In genomic region chr5:151081426-151082273, GRCh38 we compare ENCODE assay signal across 8 cellular contexts. TPM values are rescaled to one million over a fixed set of nuclear protein-coding genes. Genes with fewer than 3 reads are reported as not detected.
DNase-seq lines count a peak whose midpoint lies in the region; ATAC-seq and TF ChIP-seq lines count a peak whose summit lies in the region.

No MANE protein-coding gene starts in this region.

- peak overlapping the region; percentile 77 for H3K4me3 Mint-ChIP-seq in activated CD8-positive, alpha-beta memory T cell treated with anti-CD3 and anti-CD28 coated beads, Interleukin-2, amount 10 ng/mL, durations not matched to agents 7 days and 5 days

- H3K79me2 ChIP-seq in trophoblast cell (ENCODE audit: control insufficient read depth, insufficient read depth, low read length, poor library complexity), result peaks cover 8% of the 10 kb centered on the region

- H3K27me3 Mint-ChIP-seq in activated CD8-positive, alpha-beta memory T cell treated with anti-CD3 and anti-CD28 coated beads, Interleukin-2, amount 10 ng/mL, durations not matched to agents 7 days and 5 days, result no peaks in the 10 kb centered on the region

- CTCF ChIA-PET in activated CD8-positive, alpha-beta memory T cell treated with anti-CD3 and anti-CD28 coated beads, Interleukin-2, amount 10 ng/mL, durations not matched to agents 7 days and 5 days (lab: Charles Lee), result interaction anchor here (0.7 to 6.3 kb wide), 12 partner anchors 8 to 303 kb away, joined by 3 to 39 read pairs (median 3); partner anchors contain the start of gene SMIM3

- H3K9ac ChIP-seq in trophoblast cell (ENCODE audit: low read length), result peak overlapping the region; percentile 41

- H3K27ac Mint-ChIP-seq in activated CD8-positive, alpha-beta memory T cell treated with anti-CD3 and anti-CD28 coated beads, Interleukin-2, amount 10 ng/mL, durations not matched to agents 7 days and 5 days, result peak overlapping the region; percentile 77

- no peak for TF ChIP-seq CTCF in esophagus muscularis mucosa (IDR thresholded peaks at IDR 0.05)

- no peak for TF ChIP-seq EP300 in esophagus muscularis mucosa (IDR thresholded peaks at IDR 0.05)

- ATAC-seq in activated CD8-positive, alpha-beta memory T cell treated with anti-CD3 and anti-CD28 coated beads, Interleukin-2, amount 10 ng/mL, durations not matched to agents 7 days and 5 days, result no peak

- H3K79me1 ChIP-seq in trophoblast cell (ENCODE audit: low read length), result peaks cover 10% of the 10 kb centered on the region

- peaks cover 84% of the 10 kb centered on the region for H3K4me1 ChIP-seq in SJSA1 (replicated peaks)
- H3K4me1 ChIP-seq in esophagus muscularis mucosa, result peaks cover 60 to 73% (median 72%) of the 10 kb centered on the region in 4 donors
- H3K4me1 ChIP-seq in trophoblast cell (ENCODE audit: control insufficient read depth in 1 of 2, insufficient read depth in 2 of 2, low read length in 2 of 2), result peaks cover 3 to 4% of the 10 kb centered on the region in 2 experiments

- H3K4me1 Mint-ChIP-seq in activated CD8-positive, alpha-beta memory T cell treated with anti-CD3 and anti-CD28 coated beads, Interleukin-2, amount 10 ng/mL, durations not matched to agents 7 days and 5 days, result peaks cover 76% of the 10 kb centered on the region

- H3K23ac ChIP-seq in trophoblast cell (ENCODE audit: low read length), result no peak overlapping the region

- peak overlapping the region; percentile 77 for H3K14ac ChIP-seq in trophoblast cell (ENCODE audit: low read length)

- peak overlapping the region; percentile 99 for H2BK5ac ChIP-seq in trophoblast cell (ENCODE audit: low read depth, low read length, poor library complexity)

- intact Hi-C loops in esophagus muscularis mucosa (cut with DNase I), result no loop called here

- H3K27ac ChIP-seq in SJSA1, result peak overlapping the region; percentile 98
- peak overlapping the region; percentile 96 to 99 (median 97) for H3K27ac ChIP-seq in esophagus muscularis mucosa (replicated peaks in 1 of 4)
- H3K27ac ChIP-seq in trophoblast cell (ENCODE audit: low read depth, low read length), result peak overlapping the region; percentile 72

- no peak overlapping the region for H2BK12ac ChIP-seq in trophoblast cell (ENCODE audit: low read length)

- H3K27me3 ChIP-seq in SJSA1 (replicated peaks) (no peaks in the 10 kb centered on the region), esophagus muscularis mucosa (no peaks in the 10 kb centered on the region), trophoblast cell (ENCODE audit: insufficient read depth, low read length) (no peaks in the 10 kb centered on the region)

- peak overlapping the region; percentile 55 for H3K4me2 ChIP-seq in trophoblast cell (ENCODE audit: low read length)

- H3K36me3 Mint-ChIP-seq in activated CD8-positive, alpha-beta memory T cell treated with anti-CD3 and anti-CD28 coated beads, Interleukin-2, amount 10 ng/mL, durations not matched to agents 7 days and 5 days, result peaks cover 22% of the 10 kb centered on the region

- peak overlapping the region; percentile 64 for H2AFZ ChIP-seq in trophoblast cell (ENCODE audit: insufficient read depth, low read length, poor library complexity)

- peak overlapping the region; percentile 87 for H3K4me3 ChIP-seq in SJSA1
- H3K4me3 ChIP-seq in esophagus muscularis mucosa, result peak overlapping the region; percentile 82 to 94 (median 90)
- peak overlapping the region; percentile 96 for H3K4me3 ChIP-seq in trophoblast cell (ENCODE audit: low read depth, low read length)

- WGBS in esophagus muscularis mucosa, result 15% methylated on average over 15 of the region's 15 CpGs
- no CpG with 5 or more reads among the region's 15 CpGs for WGBS in trophoblast cell (ENCODE audit: extremely low coverage, insufficient coverage, insufficient read length)

- peak overlapping the region; percentile 60 for H2BK120ac ChIP-seq in trophoblast cell (ENCODE audit: insufficient read depth, low read length, poor library complexity)

- H3K9me3 Mint-ChIP-seq in activated CD8-positive, alpha-beta memory T cell treated with anti-CD3 and anti-CD28 coated beads, Interleukin-2, amount 10 ng/mL, durations not matched to agents 7 days and 5 days (ENCODE audit: low read depth), result no peaks in the 10 kb centered on the region

- H4K91ac ChIP-seq in trophoblast cell (ENCODE audit: low read depth, low read length), result peak overlapping the region; percentile 80

- H3K36me3 ChIP-seq in SJSA1, result peaks cover 44% of the 10 kb centered on the region
- H3K36me3 ChIP-seq in esophagus muscularis mucosa, result peaks cover 0 to 7% (median 0%) of the 10 kb centered on the region in 4 donors
- peaks cover 6 to 7% of the 10 kb centered on the region in 2 experiments for H3K36me3 ChIP-seq in trophoblast cell (ENCODE audit: control insufficient read depth in 1 of 2, insufficient read depth in 2 of 2, low read length in 2 of 2)

- no peak for DNase-seq in activated CD8-positive, alpha-beta memory T cell treated with anti-CD3 and anti-CD28 coated beads, Interleukin-2, amount 10 ng/mL, durations not matched to agents 7 days and 5 days
- DNase-seq in activated CD8-positive, alpha-beta memory T cell treated with anti-CD3 and anti-CD28 coated beads, Interleukin-2, amount 50 U/mL, for 4 hours, result no peak
- DNase-seq in SJSA1 (ENCODE audit: low read depth in 1 of 2, low spot score in 2 of 2), result peak in 1 of 2 experiments; percentile 67
- DNase-seq in esophagus muscularis mucosa (ENCODE audit: extremely low spot score), result no peak
- peak in 1 of 2 donors; percentile 66 for DNase-seq in trophoblast cell
- no peak for DNase-seq in AG20443 (ENCODE audit: low spot score)
- no peak for DNase-seq in SK-N-DZ (ENCODE audit: low spot score)
- DNase-seq in amniotic stem cell (lab: John Stamatoyannopoulos, UW), result no peak

- peak overlapping the region; percentile 35 for H3K4ac ChIP-seq in trophoblast cell (ENCODE audit: low read depth, low read length)

- H3K18ac ChIP-seq in trophoblast cell (ENCODE audit: low read length), result peak overlapping the region; percentile 55

- H4K8ac ChIP-seq in trophoblast cell (ENCODE audit: low read depth, low read length), result peak overlapping the region; percentile 87

- peak overlapping the region; percentile 54 for H4K12ac ChIP-seq in trophoblast cell (ENCODE audit: low read depth, low read length)

- peak overlapping the region; percentile 28 for H2AK5ac ChIP-seq in trophoblast cell (ENCODE audit: low read length)

- H3K9me3 ChIP-seq in SJSA1 (replicated peaks) (no peaks in the 10 kb centered on the region), esophagus muscularis mucosa (no peaks in the 10 kb centered on the region), trophoblast cell (ENCODE audit: insufficient read depth, low read depth, low read length) (no peaks in the 10 kb centered on the region)

- no peak for TF ChIP-seq POLR2A in esophagus muscularis mucosa (IDR thresholded peaks at IDR 0.05; ENCODE audit: low read depth)

RNA-seq across cellular contexts. Expression of gene TNIP1, which starts 0.8 kb away (rescaled TPM):
- total RNA-seq in activated CD8-positive, alpha-beta memory T cell treated with anti-CD3 and anti-CD28 coated beads, Interleukin-2, amount 10 ng/mL, durations not matched to agents 7 days and 5 days, result 100 to 1,000 TPM; 136 to 201 TPM
- 263 and 296 TPM in 2 replicates for total RNA-seq in SJSA1 (2014; rRNA removed; shearing (Covaris generic))
- 100 to 1,000 TPM in 3 of 4 donors, 10 to 100 TPM in 1; 91.4 to 136 (median 114) TPM for total RNA-seq in esophagus muscularis mucosa
- 54.1 and 54.5 TPM in 2 replicates for polyA plus RNA-seq in trophoblast cell (2013)
- 28.2 and 39.3 TPM in 2 replicates for polyA plus RNA-seq in SK-N-DZ (2014; cell fraction: cytosol; rRNA removed)
- polyA plus RNA-seq in SK-N-DZ (2014; cell fraction: nucleus; rRNA removed), result 16.4 and 27.8 TPM in 2 replicates
